In genomic region chr1:180884588-180885300, GRCh38 we compare ENCODE assay signal across 20 cellular contexts. TPM values are rescaled to one million over a fixed set of nuclear protein-coding genes. Genes with fewer than 3 reads are reported as not detected.
DNase-seq lines count a peak whose midpoint lies in the region; ATAC-seq and TF ChIP-seq lines count a peak whose summit lies in the region.
"Had no signal": no experiment of that assay in that cellular context is flagged by ENCODE, and none has a peak within 500 bp of the region (broad histone marks: within the 10 kb centered on the region; RNA-seq: fewer than 3 reads in every experiment).

No MANE protein-coding gene starts in this region.

- H3K27ac Mint-ChIP-seq in activated CD8-positive, alpha-beta T cell treated with anti-CD3 and anti-CD28 coated beads for 36 hours: peak overlapping the region; percentile 22
- no peak overlapping the region for H3K27ac Mint-ChIP-seq in activated CD8-positive, alpha-beta T cell treated with anti-CD3 and anti-CD28 coated beads, Interleukin-2, amount 10 ng/mL, durations not matched to agents 7 days and 5 days
- H3K27ac Mint-ChIP-seq in activated naive CD8-positive, alpha-beta T cell treated with anti-CD3 and anti-CD28 coated beads, Interleukin-2, amount 50 U/mL, for 24 hours: peak overlapping the region; percentile 55
- H3K27ac Mint-ChIP-seq in stimulated activated memory B cell treated with anti-CD40 and anti-IgM and Interleukin-4, amounts not matched to agents 10 μg/mL and 1 μg/mL and 100 μg/mL, for 72 hours: peak overlapping the region; percentile 67
- H3K27ac Mint-ChIP-seq: CD14-positive monocyte; CD4-positive, alpha-beta T cell; CD8-positive, alpha-beta memory T cell had no signal

- POLR2A ChIA-PET in activated CD8-positive, alpha-beta T cell treated with anti-CD3 and anti-CD28 coated beads for 36 hours (lab: Charles Lee): interaction anchor here (0.5 to 0.6 kb wide), 2 partner anchors 103 to 158 kb away, joined by 3 read pairs; no protein-coding TSS in a partner anchor
- POLR2A ChIA-PET in activated CD8-positive, alpha-beta T cell treated with anti-CD3 and anti-CD28 coated beads, Interleukin-2, amount 10 ng/mL, durations not matched to agents 7 days and 5 days (lab: Charles Lee): no interaction called here
- POLR2A ChIA-PET in HCT116 (lab: Charles Lee): no interaction called here

- no peaks in the 10 kb centered on the region for H4K20me1 ChIP-seq in HCT116 (ENCODE audit: insufficient read depth)
- H4K20me1 ChIP-seq: BLaER1 treated with 17β-estradiol and CSF1 and Interleukin-3, amounts not matched to agents 10 nM and 100 nM had no signal

- H3K4me2 ChIP-seq in HCT116 (ENCODE audit: low read length): no peak overlapping the region
- H3K4me2 ChIP-seq: BLaER1 treated with 17β-estradiol and CSF1 and Interleukin-3, amounts not matched to agents 10 nM and 100 nM had no signal

- H3K9me3 Mint-ChIP-seq in activated CD8-positive, alpha-beta T cell treated with anti-CD3 and anti-CD28 coated beads for 36 hours: no peaks in the 10 kb centered on the region
- H3K9me3 Mint-ChIP-seq in activated CD8-positive, alpha-beta T cell treated with anti-CD3 and anti-CD28 coated beads, Interleukin-2, amount 10 ng/mL, durations not matched to agents 7 days and 5 days (ENCODE audit: insufficient read depth): no peaks in the 10 kb centered on the region
- no peaks in the 10 kb centered on the region for H3K9me3 Mint-ChIP-seq in activated naive CD8-positive, alpha-beta T cell treated with anti-CD3 and anti-CD28 coated beads, Interleukin-2, amount 50 U/mL, for 24 hours
- H3K9me3 Mint-ChIP-seq in stimulated activated memory B cell treated with anti-CD40 and anti-IgM and Interleukin-4, amounts not matched to agents 10 μg/mL and 1 μg/mL and 100 μg/mL, for 72 hours: peaks cover 2% of the 10 kb centered on the region
- H3K9me3 Mint-ChIP-seq: CD14-positive monocyte; CD4-positive, alpha-beta T cell; CD8-positive, alpha-beta memory T cell had no signal

- no peaks in the 10 kb centered on the region for H3K36me3 ChIP-seq in HCT116 (ENCODE audit: control insufficient read depth in 1 of 2, insufficient read depth in 2 of 2, low read length in 2 of 2)
- H3K36me3 ChIP-seq: HAP-1 had no signal

- no peak overlapping the region for H3K9ac ChIP-seq in HCT116 (ENCODE audit: low read length)
- H3K9ac ChIP-seq: BLaER1 treated with 17β-estradiol and CSF1 and Interleukin-3, amounts not matched to agents 10 nM and 100 nM had no signal

- H3K4me3 Mint-ChIP-seq in activated CD8-positive, alpha-beta T cell treated with anti-CD3 and anti-CD28 coated beads for 36 hours: no peak overlapping the region
- H3K4me3 Mint-ChIP-seq in activated CD8-positive, alpha-beta T cell treated with anti-CD3 and anti-CD28 coated beads, Interleukin-2, amount 10 ng/mL, durations not matched to agents 7 days and 5 days: no peak overlapping the region
- H3K4me3 Mint-ChIP-seq in activated naive CD8-positive, alpha-beta T cell treated with anti-CD3 and anti-CD28 coated beads, Interleukin-2, amount 50 U/mL, for 24 hours: no peak overlapping the region
- H3K4me3 Mint-ChIP-seq in stimulated activated memory B cell treated with anti-CD40 and anti-IgM and Interleukin-4, amounts not matched to agents 10 μg/mL and 1 μg/mL and 100 μg/mL, for 72 hours: peak overlapping the region; percentile 20
- H3K4me3 Mint-ChIP-seq: CD14-positive monocyte; CD4-positive, alpha-beta T cell; CD8-positive, alpha-beta memory T cell had no signal

- TF ChIP-seq CTCF in activated CD8-positive, alpha-beta T cell treated with anti-CD3 and anti-CD28 coated beads for 36 hours (IDR thresholded peaks at IDR 0.05): no peak
- no peak for TF ChIP-seq CTCF in HCT116 (IDR thresholded peaks at IDR 0.05 in 2 of 3, conservative IDR thresholded peaks at IDR 0.05 in 1 of 3; ENCODE audit: borderline replicate concordance in 1 of 3, insufficient read depth in 1 of 3, low read depth in 2 of 3, low read length in 2 of 3)

- CTCF ChIA-PET in activated CD8-positive, alpha-beta T cell treated with anti-CD3 and anti-CD28 coated beads for 36 hours (lab: Charles Lee): interaction anchor here (1.1 to 4.9 kb wide), 5 partner anchors 21 to 369 kb away, joined by 3 to 34 read pairs (median 4); no protein-coding TSS in a partner anchor
- CTCF ChIA-PET in activated CD8-positive, alpha-beta T cell treated with anti-CD3 and anti-CD28 coated beads, Interleukin-2, amount 10 ng/mL, durations not matched to agents 7 days and 5 days (lab: Charles Lee): interaction anchor here (0.7 to 5.6 kb wide), 5 partner anchors 36 to 540 kb away, joined by 3 to 53 read pairs (median 3); no protein-coding TSS in a partner anchor
- CTCF ChIA-PET in HCT116 (lab: Charles Lee): interaction anchor here (0.6 to 1.1 kb wide), 2 partner anchors 36 to 275 kb away, joined by 4 read pairs; no protein-coding TSS in a partner anchor

- H3K27ac ChIP-seq in HCT116 (ENCODE audit: low read depth, low read length): no peak overlapping the region
- H3K27ac ChIP-seq: 22Rv1; BLaER1 treated with 17β-estradiol and CSF1 and Interleukin-3, amounts not matched to agents 10 nM and 100 nM had no signal

- no peaks in the 10 kb centered on the region for H3K79me2 ChIP-seq in HCT116 (ENCODE audit: insufficient read depth, low read length)

- intact Hi-C loops in activated CD8-positive, alpha-beta T cell treated with anti-CD3 and anti-CD28 coated beads for 36 hours (cut with micrococcal nuclease): no loop called here
- intact Hi-C loops in HCT116 (cut with micrococcal nuclease): loop anchor here (10.0 kb wide), 1 partner anchor 540 kb away; no protein-coding TSS in a partner anchor

- no peaks in the 10 kb centered on the region for H3K27me3 ChIP-seq in HCT116 (ENCODE audit: insufficient read depth, low read length)
- H3K27me3 ChIP-seq: BE2C; BLaER1 treated with 17β-estradiol and CSF1 and Interleukin-3, amounts not matched to agents 10 nM and 100 nM had no signal

- no peaks in the 10 kb centered on the region for H3K9me2 ChIP-seq in HCT116 (ENCODE audit: insufficient read depth)

- ATAC-seq in activated CD8-positive, alpha-beta T cell treated with anti-CD3 and anti-CD28 coated beads for 36 hours: peak; percentile 55
- no peak for ATAC-seq in activated CD8-positive, alpha-beta T cell treated with anti-CD3 and anti-CD28 coated beads, Interleukin-2, amount 10 ng/mL, durations not matched to agents 7 days and 5 days
- ATAC-seq in HCT116 (no peak), GM18867 (IDR thresholded peaks at IDR 0.05; ENCODE audit: unreplicated experiment) (no peak)
- ATAC-seq in activated naive CD8-positive, alpha-beta T cell treated with anti-CD3 and anti-CD28 coated beads, Interleukin-2, amount 50 U/mL, for 24 hours: peak; percentile 78
- ATAC-seq in stimulated activated memory B cell treated with anti-CD40 and anti-IgM and Interleukin-4, amounts not matched to agents 10 μg/mL and 1 μg/mL and 100 μg/mL, for 72 hours: peak; percentile 67

- H3K4me1 Mint-ChIP-seq in activated CD8-positive, alpha-beta T cell treated with anti-CD3 and anti-CD28 coated beads for 36 hours (ENCODE audit: low read depth): peaks cover 7% of the 10 kb centered on the region
- H3K4me1 Mint-ChIP-seq in activated CD8-positive, alpha-beta T cell treated with anti-CD3 and anti-CD28 coated beads, Interleukin-2, amount 10 ng/mL, durations not matched to agents 7 days and 5 days (ENCODE audit: low read depth): no peaks in the 10 kb centered on the region
- H3K4me1 Mint-ChIP-seq in activated naive CD8-positive, alpha-beta T cell treated with anti-CD3 and anti-CD28 coated beads, Interleukin-2, amount 50 U/mL, for 24 hours: peaks cover 3% of the 10 kb centered on the region
- H3K4me1 Mint-ChIP-seq in stimulated activated memory B cell treated with anti-CD40 and anti-IgM and Interleukin-4, amounts not matched to agents 10 μg/mL and 1 μg/mL and 100 μg/mL, for 72 hours: peaks cover 26% of the 10 kb centered on the region
- H3K4me1 Mint-ChIP-seq: CD8-positive, alpha-beta memory T cell had no signal

- TF ChIP-seq RAD21 in HCT116 (IDR thresholded peaks at IDR 0.05; ENCODE audit: low read depth): no peak

- H3K4me1 ChIP-seq in HCT116 (ENCODE audit: control insufficient read depth in 1 of 2, insufficient read depth in 2 of 2, low read length in 2 of 2): peaks cover 0 to 4% of the 10 kb centered on the region in 2 experiments; a peak in 1 of 4 replicates
- H3K4me1 ChIP-seq: BE2C had no signal

- no peak overlapping the region for H3K4me3 ChIP-seq in HCT116 (replicated peaks in 1 of 2; ENCODE audit: low read depth in 1 of 2, low read length in 2 of 2)
- H3K4me3 ChIP-seq: BLaER1 treated with 17β-estradiol and CSF1 and Interleukin-3, amounts not matched to agents 10 nM and 100 nM; HAP-1 had no signal

- no peaks in the 10 kb centered on the region for H3K9me3 ChIP-seq in HCT116 (ENCODE audit: control insufficient read depth in 1 of 2, insufficient read depth in 1 of 2, low read depth in 1 of 2, low read length in 2 of 2)
- H3K9me3 ChIP-seq: BE2C; BLaER1 treated with 17β-estradiol and CSF1 and Interleukin-3, amounts not matched to agents 10 nM and 100 nM; HAP-1 had no signal

- RAD21 ChIA-PET in HCT116 (lab: Charles Lee; ENCODE audit: low non-redundant PET in 1 of 2, low total read pairs in 2 of 2, uncharacterized antibody in 2 of 2, unreplicated experiment in 2 of 2): interaction anchor here in 1 of 2 experiments (0.7 kb wide), 1 partner anchor 258 kb away, joined by 3 read pairs; no protein-coding TSS in a partner anchor

- BruUV-seq in HCT116 (replicated peaks; lab: Mats Ljungman, UMichigan): TSS peak; percentile 15

- no peak for TF ChIP-seq POLR2A in HCT116 (IDR thresholded peaks at IDR 0.05; ENCODE audit: borderline replicate concordance, extremely low read depth, insufficient read depth, insufficient read length)

- DNase-seq in activated CD8-positive, alpha-beta T cell treated with anti-CD3 and anti-CD28 coated beads for 36 hours: no peak
- DNase-seq in activated CD8-positive, alpha-beta T cell treated with anti-CD3 and anti-CD28 coated beads, Interleukin-2, amount 10 ng/mL, durations not matched to agents 7 days and 5 days: no peak
- DNase-seq in HCT116 (ENCODE audit: low read depth, low spot score): no peak
- no peak for DNase-seq in activated naive CD8-positive, alpha-beta T cell treated with anti-CD3 and anti-CD28 coated beads, Interleukin-2, amount 50 U/mL, for 24 hours
- no peak for DNase-seq in AML-193 (lab: John Stamatoyannopoulos, UW)
- no peak for DNase-seq in HPDE6-E6E7 (ENCODE audit: extremely low spot score)
- DNase-seq: BE2C; CD4-positive, alpha-beta T cell; CD8-positive, alpha-beta memory T cell; DMS 273 treated with DMSO at 0.1 percent for 48 hours; DMS79; EL; GDM1; GOT3 had no signal

- no peaks in the 10 kb centered on the region for H3K27me3 Mint-ChIP-seq in activated CD8-positive, alpha-beta T cell treated with anti-CD3 and anti-CD28 coated beads for 36 hours
- H3K27me3 Mint-ChIP-seq in activated CD8-positive, alpha-beta T cell treated with anti-CD3 and anti-CD28 coated beads, Interleukin-2, amount 10 ng/mL, durations not matched to agents 7 days and 5 days (ENCODE audit: low read depth): no peaks in the 10 kb centered on the region
- no peaks in the 10 kb centered on the region for H3K27me3 Mint-ChIP-seq in activated naive CD8-positive, alpha-beta T cell treated with anti-CD3 and anti-CD28 coated beads, Interleukin-2, amount 50 U/mL, for 24 hours
- H3K27me3 Mint-ChIP-seq in stimulated activated memory B cell treated with anti-CD40 and anti-IgM and Interleukin-4, amounts not matched to agents 10 μg/mL and 1 μg/mL and 100 μg/mL, for 72 hours: no peaks in the 10 kb centered on the region
- H3K27me3 Mint-ChIP-seq: CD4-positive, alpha-beta T cell; CD8-positive, alpha-beta memory T cell had no signal

- H2AFZ ChIP-seq in HCT116 (ENCODE audit: low read depth, low read length, poor library complexity, severe bottlenecking): no peak overlapping the region

- H3K36me3 Mint-ChIP-seq in activated CD8-positive, alpha-beta T cell treated with anti-CD3 and anti-CD28 coated beads for 36 hours (ENCODE audit: low read depth): peaks cover 7% of the 10 kb centered on the region
- no peaks in the 10 kb centered on the region for H3K36me3 Mint-ChIP-seq in activated CD8-positive, alpha-beta T cell treated with anti-CD3 and anti-CD28 coated beads, Interleukin-2, amount 10 ng/mL, durations not matched to agents 7 days and 5 days (ENCODE audit: low read depth)
- H3K36me3 Mint-ChIP-seq in activated naive CD8-positive, alpha-beta T cell treated with anti-CD3 and anti-CD28 coated beads, Interleukin-2, amount 50 U/mL, for 24 hours (ENCODE audit: low read depth): peaks cover 7% of the 10 kb centered on the region
- H3K36me3 Mint-ChIP-seq in stimulated activated memory B cell treated with anti-CD40 and anti-IgM and Interleukin-4, amounts not matched to agents 10 μg/mL and 1 μg/mL and 100 μg/mL, for 72 hours: peaks cover 25% of the 10 kb centered on the region

RNA-seq across cellular contexts. Expression of gene KIAA1614, which starts 28.0 kb away (rescaled TPM):
- under 1 TPM in 1 of 2 experiments, not detected in 1; 0.18 TPM for total RNA-seq in activated CD8-positive, alpha-beta T cell treated with anti-CD3 and anti-CD28 coated beads for 36 hours
- under 1 TPM; 0.13 to 0.21 TPM for total RNA-seq in activated CD8-positive, alpha-beta T cell treated with anti-CD3 and anti-CD28 coated beads, Interleukin-2, amount 10 ng/mL, durations not matched to agents 7 days and 5 days
- total RNA-seq in HCT116 (2021; ENCODE audit: unreplicated experiment): 0.25 TPM
- polyA plus RNA-seq in HCT116 (2012): 0.54 and 0.69 TPM in 2 replicates
- polyA plus RNA-seq: CD14-positive monocyte had no signal

Comparison
In these comparisons a context has a peak if more than half of its experiments do, and no peak if none do; other contexts are left out.
1. ATAC-seq: peak in activated CD8-positive, alpha-beta T cell treated with anti-CD3 and anti-CD28 coated beads for 36 hours (single experiment), activated naive CD8-positive, alpha-beta T cell treated with anti-CD3 and anti-CD28 coated beads, Interleukin-2, amount 50 U/mL, for 24 hours (single experiment) and stimulated activated memory B cell treated with anti-CD40 and anti-IgM and Interleukin-4, amounts not matched to agents 10 μg/mL and 1 μg/mL and 100 μg/mL, for 72 hours (single experiment); none in activated CD8-positive, alpha-beta T cell treated with anti-CD3 and anti-CD28 coated beads, Interleukin-2, amount 10 ng/mL, durations not matched to agents 7 days and 5 days (single experiment), HCT116 (single experiment) and GM18867 (single experiment).